19 cellular contexts compared by ENCODE assay signal in genomic region chr5:5420251-5420650, GRCh38. TPM values are rescaled to one million over a fixed set of nuclear protein-coding genes. Genes with fewer than 3 reads are reported as not detected.
DNase-seq lines count a peak whose midpoint lies in the region; ATAC-seq lines count a peak whose summit lies in the region.
"Had no signal": no experiment of that assay in that cellular context is flagged by ENCODE, and none has a peak within 500 bp of the region (broad histone marks: within the 10 kb centered on the region; RNA-seq: fewer than 3 reads in every experiment).

No MANE protein-coding gene starts in this region.

- intact Hi-C loops in Right ventricle myocardium inferior (cut with DNase I), result loop anchor here (2.0 kb wide), 1 partner anchor 277 kb away; no protein-coding TSS in a partner anchor

- no peaks in the 10 kb centered on the region for H3K36me3 Mint-ChIP-seq in T-helper 2 cell treated with Interferon-gamma antibody and Interleukin-4, amounts not matched to agents 5 μg/mL and 100 μg/mL, for 36 hours (ENCODE audit: low read depth)
- no peaks in the 10 kb centered on the region for H3K36me3 Mint-ChIP-seq in IgD-negative memory B cell
- H3K36me3 Mint-ChIP-seq in activated naive CD8-positive, alpha-beta T cell treated with anti-CD3 and anti-CD28 coated beads, Interleukin-2, amount 50 U/mL, for 24 hours (ENCODE audit: low read depth), result peaks cover 3% of the 10 kb centered on the region

- no peak overlapping the region for H3K27ac Mint-ChIP-seq in T-helper 2 cell treated with Interferon-gamma antibody and Interleukin-4, amounts not matched to agents 5 μg/mL and 100 μg/mL, for 36 hours
- peak overlapping the region in 2 of 3 donors; percentile 31 to 98 for H3K27ac Mint-ChIP-seq in IgD-negative memory B cell
- H3K27ac Mint-ChIP-seq in activated naive CD8-positive, alpha-beta T cell treated with anti-CD3 and anti-CD28 coated beads, Interleukin-2, amount 50 U/mL, for 24 hours, result no peak overlapping the region

- peak overlapping the region; percentile 96 for H3K4me3 Mint-ChIP-seq in T-helper 2 cell treated with Interferon-gamma antibody and Interleukin-4, amounts not matched to agents 5 μg/mL and 100 μg/mL, for 36 hours
- no peak overlapping the region for H3K4me3 Mint-ChIP-seq in IgD-negative memory B cell
- H3K4me3 Mint-ChIP-seq in activated naive CD8-positive, alpha-beta T cell treated with anti-CD3 and anti-CD28 coated beads, Interleukin-2, amount 50 U/mL, for 24 hours, result peak overlapping the region; percentile 96

- peaks cover 18% of the 10 kb centered on the region for H3K4me1 Mint-ChIP-seq in T-helper 2 cell treated with Interferon-gamma antibody and Interleukin-4, amounts not matched to agents 5 μg/mL and 100 μg/mL, for 36 hours (ENCODE audit: low read depth)
- H3K4me1 Mint-ChIP-seq in IgD-negative memory B cell, result peaks cover 12 to 22% (median 15%) of the 10 kb centered on the region in 3 donors
- peaks cover 22% of the 10 kb centered on the region for H3K4me1 Mint-ChIP-seq in activated naive CD8-positive, alpha-beta T cell treated with anti-CD3 and anti-CD28 coated beads, Interleukin-2, amount 50 U/mL, for 24 hours

- no peaks in the 10 kb centered on the region for H3K9me3 Mint-ChIP-seq in T-helper 2 cell treated with Interferon-gamma antibody and Interleukin-4, amounts not matched to agents 5 μg/mL and 100 μg/mL, for 36 hours
- H3K9me3 Mint-ChIP-seq in IgD-negative memory B cell, result no peaks in the 10 kb centered on the region
- H3K9me3 Mint-ChIP-seq in activated naive CD8-positive, alpha-beta T cell treated with anti-CD3 and anti-CD28 coated beads, Interleukin-2, amount 50 U/mL, for 24 hours, result no peaks in the 10 kb centered on the region

- no peaks in the 10 kb centered on the region for H3K27me3 Mint-ChIP-seq in T-helper 2 cell treated with Interferon-gamma antibody and Interleukin-4, amounts not matched to agents 5 μg/mL and 100 μg/mL, for 36 hours (ENCODE audit: low read depth)
- no peaks in the 10 kb centered on the region for H3K27me3 Mint-ChIP-seq in IgD-negative memory B cell
- H3K27me3 Mint-ChIP-seq in activated naive CD8-positive, alpha-beta T cell treated with anti-CD3 and anti-CD28 coated beads, Interleukin-2, amount 50 U/mL, for 24 hours, result no peaks in the 10 kb centered on the region

- no peak for DNase-seq in T-helper 2 cell treated with Interferon-gamma antibody and Interleukin-4, amounts not matched to agents 5 μg/mL and 100 μg/mL, for 36 hours (ENCODE audit: low spot score)
- DNase-seq in T-helper 2 cell (no peak), pons (ENCODE audit: low spot score) (peak; percentile 5), Right ventricle myocardium inferior (ENCODE audit: missing footprints) (no peak), iPS-NIHi11 (ENCODE audit: low spot score) (no peak)
- DNase-seq in activated naive CD8-positive, alpha-beta T cell treated with anti-CD3 and anti-CD28 coated beads, Interleukin-2, amount 50 U/mL, for 24 hours, result no peak
- DNase-seq: activated CD4-positive, alpha-beta T cell treated with anti-CD3 and anti-CD28 coated beads for 4 hours; activated naive CD4-positive, alpha-beta T cell treated with Interleukin-2 at 50 U/mL for 16 hours; body of pancreas; cortex of kidney; DMS153; MV-4-11; NCI-H2081 treated with DMSO at 0.1 percent for 48 hours; NCI-H524 treated with DMSO at 0.1 percent for 48 hours; OCI-M1; T1000 had no signal

- no peak for ATAC-seq in activated naive CD8-positive, alpha-beta T cell treated with anti-CD3 and anti-CD28 coated beads, Interleukin-2, amount 50 U/mL, for 24 hours
- no peak for ATAC-seq in GM21526 (IDR thresholded peaks at IDR 0.05; ENCODE audit: low FRiP score, unreplicated experiment)
- no peak for ATAC-seq in Right ventricle myocardium inferior
- ATAC-seq: body of pancreas, left colon had no signal

RNA-seq across cellular contexts. Expression of gene ICE1, which starts 2.2 kb away (rescaled TPM):
- 20.9 TPM for polyA plus RNA-seq in IgD-negative memory B cell
- 18.3 TPM for total RNA-seq in Right ventricle myocardium inferior

Comparison
In these comparisons a context has a peak if more than half of its experiments do, and no peak if none do; other contexts are left out.
1. H3K27ac Mint-ChIP-seq: peak in IgD-negative memory B cell (2 of 3); none in T-helper 2 cell treated with Interferon-gamma antibody and Interleukin-4, amounts not matched to agents 5 μg/mL and 100 μg/mL, for 36 hours (single experiment) and activated naive CD8-positive, alpha-beta T cell treated with anti-CD3 and anti-CD28 coated beads, Interleukin-2, amount 50 U/mL, for 24 hours (single experiment).
2. H3K4me3 Mint-ChIP-seq: peak in T-helper 2 cell treated with Interferon-gamma antibody and Interleukin-4, amounts not matched to agents 5 μg/mL and 100 μg/mL, for 36 hours (single experiment) and activated naive CD8-positive, alpha-beta T cell treated with anti-CD3 and anti-CD28 coated beads, Interleukin-2, amount 50 U/mL, for 24 hours (single experiment); none in IgD-negative memory B cell (0 of 4).